Comparison of ENCODE assay signal across 1 cellular context in genomic region chr9:82601272-82601835, GRCh38.
A peak's percentile ranks its signal among the peaks of the same experiment; 100 is the strongest.
TF ChIP-seq lines count a peak whose summit lies in the region.

No MANE protein-coding gene starts in this region.

TF ChIP-seq in HepG2, 621 proteins besides CTCF, POLR2A, EP300 and RAD21 (continued from another document):
- no peak for TF ChIP-seq E2F1 (CRISPR knock-in tag; IDR thresholded peaks at IDR 0.05)
- TF ChIP-seq STAT6 (CRISPR knock-in tag; IDR thresholded peaks at IDR 0.05; ENCODE audit: borderline replicate concordance) = no peak
- no peak for TF ChIP-seq PAX8 (CRISPR knock-in tag; IDR thresholded peaks at IDR 0.05; ENCODE audit: borderline replicate concordance)
- 0 out of 2 replicates have a peak, but pooled peaks have one; percentile 51 for TF ChIP-seq EHMT2 (IDR thresholded peaks at IDR 0.05; ENCODE audit: borderline replicate concordance, low read depth, low read length)
- TF ChIP-seq GATA4 (IDR thresholded peaks at IDR 0.05; ENCODE audit: borderline replicate concordance, low read depth) = no peak
- TF ChIP-seq ZFY (CRISPR knock-in tag; IDR thresholded peaks at IDR 0.05) = peak; percentile 41; the same call in 1 of the 2 replicates
- 0 out of 2 replicates have a peak, but pooled peaks have one; percentile 2 for TF ChIP-seq CEBPG (CRISPR knock-in tag; IDR thresholded peaks at IDR 0.05)
- 0 out of 3 replicates have a peak, but pooled peaks have one; percentile 39 for TF ChIP-seq MXI1 (IDR thresholded peaks at IDR 0.05; ENCODE audit: borderline replicate concordance, low read depth, low read length)
- TF ChIP-seq NFIC (IDR thresholded peaks at IDR 0.05; ENCODE audit: low read length) = peak; percentile 22; the same call in 1 of the 2 replicates
- no peak for TF ChIP-seq CEBPB (IDR thresholded peaks at IDR 0.05; ENCODE audit: borderline replicate concordance, low read depth, low read length)
- no peak for TF ChIP-seq THYN1 (CRISPR knock-in tag; IDR thresholded peaks at IDR 0.05; ENCODE audit: borderline replicate concordance, low read depth)
- peak; percentile 3; the same call in 1 of the 2 replicates for TF ChIP-seq PHF8 (CRISPR knock-in tag; IDR thresholded peaks at IDR 0.05)
- peak; percentile 27; the same call in 1 of the 2 replicates for TF ChIP-seq CHD4 (IDR thresholded peaks at IDR 0.05; ENCODE audit: borderline replicate concordance, low read length)
- no peak for TF ChIP-seq HHEX (CRISPR knock-in tag; IDR thresholded peaks at IDR 0.05)
- no peak for TF ChIP-seq HNF4A (CRISPR knock-in tag; IDR thresholded peaks at IDR 0.05)
- peak; percentile 3; the same call in 1 of the 2 replicates for TF ChIP-seq IRF2 (CRISPR knock-in tag; IDR thresholded peaks at IDR 0.05)
- no peak for TF ChIP-seq AGO1 (IDR thresholded peaks at IDR 0.05; ENCODE audit: low read depth, low read length, poor library complexity, severe bottlenecking)
- 0 out of 2 replicates have a peak, but pooled peaks have one; percentile 21 for TF ChIP-seq HMG20B (CRISPR knock-in tag; conservative IDR thresholded peaks at IDR 0.05)
- TF ChIP-seq SOX6 (IDR thresholded peaks at IDR 0.05) = no peak
- TF ChIP-seq SOX6 (CRISPR knock-in tag; IDR thresholded peaks at IDR 0.05) = peak; percentile 40; the same call in 1 of the 2 replicates
- TF ChIP-seq ZBTB37 (CRISPR knock-in tag; IDR thresholded peaks at IDR 0.05) = no peak
- 0 out of 2 replicates have a peak, but pooled peaks have one; percentile 7 for TF ChIP-seq DRAP1 (CRISPR knock-in tag; IDR thresholded peaks at IDR 0.05)
- TF ChIP-seq ZMYM4 (CRISPR knock-in tag; IDR thresholded peaks at IDR 0.05) = peak; percentile 7; the same call in 1 of the 2 replicates
- peak; percentile 5; the same call in 1 of the 2 replicates for TF ChIP-seq GFI1 (CRISPR knock-in tag; IDR thresholded peaks at IDR 0.05; ENCODE audit: borderline replicate concordance)
- peak; percentile 54; the same call in 1 of the 2 replicates for TF ChIP-seq SAP130 (CRISPR knock-in tag; IDR thresholded peaks at IDR 0.05; ENCODE audit: low read depth)
- TF ChIP-seq STAT5B (CRISPR knock-in tag; IDR thresholded peaks at IDR 0.05) = no peak
